Comparison of ENCODE assay signal across 1 cellular context in genomic region chr6:43909474-43910148, GRCh38.
TF ChIP-seq lines count a peak whose summit lies in the region.

No MANE protein-coding gene starts in this region.

TF ChIP-seq in K562, 482 proteins besides CTCF, POLR2A, EP300 and RAD21 (continued from another document and continues in another):
- TF ChIP-seq ZNF318 (IDR thresholded peaks at IDR 0.05; ENCODE audit: borderline replicate concordance in 1 of 2, low read depth in 1 of 2) (0 out of 4 replicates have a peak, but pooled peaks of 1 of the 2 experiments have one; percentile 27), ZNF165 (CRISPR knock-in tag; IDR thresholded peaks at IDR 0.05; ENCODE audit: borderline replicate concordance) (peak; percentile 92), MTA2 (IDR thresholded peaks at IDR 0.05; ENCODE audit: low read depth) (no peak), ZNF324 (CRISPR knock-in tag; IDR thresholded peaks at IDR 0.05) (no peak; the same call in 1 of the 2 replicates), TCFL5 (CRISPR knock-in tag; conservative IDR thresholded peaks at IDR 0.05) (0 out of 2 replicates have a peak, but pooled peaks have one; percentile 4), HBP1 (CRISPR knock-in tag; IDR thresholded peaks at IDR 0.05) (0 out of 2 replicates have a peak, but pooled peaks have one; percentile 41), MGA (IDR thresholded peaks at IDR 0.05) (peak; percentile 10; the same call in 1 of the 2 replicates), ZC3H8 (IDR thresholded peaks at IDR 0.05) (no peak), ZNF639 (CRISPR knock-in tag; conservative IDR thresholded peaks at IDR 0.05 in 1 of 2, IDR thresholded peaks at IDR 0.05 in 1 of 2) (no peak), ZNF232 (CRISPR knock-in tag; IDR thresholded peaks at IDR 0.05) (no peak), MTA3 (IDR thresholded peaks at IDR 0.05; ENCODE audit: borderline replicate concordance) (peak; percentile 52; the same call in 1 of the 2 replicates), SP2 (IDR thresholded peaks at IDR 0.05; ENCODE audit: extremely low read depth, low read depth, low read length, poor library complexity, severe bottlenecking) (no peak), PHF21A (IDR thresholded peaks at IDR 0.05; ENCODE audit: borderline replicate concordance, low read depth) (no peak), JUN (IDR thresholded peaks at IDR 0.05; ENCODE audit: borderline replicate concordance, low read depth, low read length) (no peak), JUN (CRISPR knock-in tag; IDR thresholded peaks at IDR 0.05; ENCODE audit: borderline replicate concordance) (no peak), ZNF354B (CRISPR knock-in tag; IDR thresholded peaks at IDR 0.05) (no peak), MCM7 (IDR thresholded peaks at IDR 0.05) (no peak), TEAD1 (CRISPR knock-in tag; IDR thresholded peaks at IDR 0.05) (0 out of 4 replicates have a peak, but pooled peaks of 1 of the 2 experiments have one; percentile 12), NCOR1 (IDR thresholded peaks at IDR 0.05) (no peak), ZNF3 (CRISPR knock-in tag; IDR thresholded peaks at IDR 0.05) (0 out of 2 replicates have a peak, but pooled peaks have one; percentile 56), SMC3 (conservative IDR thresholded peaks at IDR 0.05; ENCODE audit: insufficient read depth, low read depth, low read length) (no peak)
- TF ChIP-seq, protein P1, sequence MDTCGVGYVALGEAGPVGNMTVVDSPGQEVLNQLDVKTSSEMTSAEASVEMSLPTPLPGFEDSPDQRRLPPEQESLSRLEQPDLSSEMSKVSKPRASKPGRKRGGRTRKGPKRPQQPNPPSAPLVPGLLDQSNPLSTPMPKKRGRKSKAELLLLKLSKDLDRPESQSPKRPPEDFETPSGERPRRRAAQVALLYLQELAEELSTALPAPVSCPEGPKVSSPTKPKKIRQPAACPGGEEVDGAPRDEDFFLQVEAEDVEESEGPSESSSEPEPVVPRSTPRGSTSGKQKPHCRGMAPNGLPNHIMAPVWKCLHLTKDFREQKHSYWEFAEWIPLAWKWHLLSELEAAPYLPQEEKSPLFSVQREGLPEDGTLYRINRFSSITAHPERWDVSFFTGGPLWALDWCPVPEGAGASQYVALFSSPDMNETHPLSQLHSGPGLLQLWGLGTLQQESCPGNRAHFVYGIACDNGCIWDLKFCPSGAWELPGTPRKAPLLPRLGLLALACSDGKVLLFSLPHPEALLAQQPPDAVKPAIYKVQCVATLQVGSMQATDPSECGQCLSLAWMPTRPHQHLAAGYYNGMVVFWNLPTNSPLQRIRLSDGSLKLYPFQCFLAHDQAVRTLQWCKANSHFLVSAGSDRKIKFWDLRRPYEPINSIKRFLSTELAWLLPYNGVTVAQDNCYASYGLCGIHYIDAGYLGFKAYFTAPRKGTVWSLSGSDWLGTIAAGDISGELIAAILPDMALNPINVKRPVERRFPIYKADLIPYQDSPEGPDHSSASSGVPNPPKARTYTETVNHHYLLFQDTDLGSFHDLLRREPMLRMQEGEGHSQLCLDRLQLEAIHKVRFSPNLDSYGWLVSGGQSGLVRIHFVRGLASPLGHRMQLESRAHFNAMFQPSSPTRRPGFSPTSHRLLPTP (IDR thresholded peaks at IDR 0.05; ENCODE audit: borderline replicate concordance, extremely low read depth, insufficient read length) = no peak
- TF ChIP-seq, protein P2, sequence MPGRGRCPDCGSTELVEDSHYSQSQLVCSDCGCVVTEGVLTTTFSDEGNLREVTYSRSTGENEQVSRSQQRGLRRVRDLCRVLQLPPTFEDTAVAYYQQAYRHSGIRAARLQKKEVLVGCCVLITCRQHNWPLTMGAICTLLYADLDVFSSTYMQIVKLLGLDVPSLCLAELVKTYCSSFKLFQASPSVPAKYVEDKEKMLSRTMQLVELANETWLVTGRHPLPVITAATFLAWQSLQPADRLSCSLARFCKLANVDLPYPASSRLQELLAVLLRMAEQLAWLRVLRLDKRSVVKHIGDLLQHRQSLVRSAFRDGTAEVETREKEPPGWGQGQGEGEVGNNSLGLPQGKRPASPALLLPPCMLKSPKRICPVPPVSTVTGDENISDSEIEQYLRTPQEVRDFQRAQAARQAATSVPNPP (IDR thresholded peaks at IDR 0.05; ENCODE audit: borderline replicate concordance, insufficient read depth, insufficient read length) = no peak
